ENCODE assay signal across 27 cellular contexts in the genomic region with DNA sequence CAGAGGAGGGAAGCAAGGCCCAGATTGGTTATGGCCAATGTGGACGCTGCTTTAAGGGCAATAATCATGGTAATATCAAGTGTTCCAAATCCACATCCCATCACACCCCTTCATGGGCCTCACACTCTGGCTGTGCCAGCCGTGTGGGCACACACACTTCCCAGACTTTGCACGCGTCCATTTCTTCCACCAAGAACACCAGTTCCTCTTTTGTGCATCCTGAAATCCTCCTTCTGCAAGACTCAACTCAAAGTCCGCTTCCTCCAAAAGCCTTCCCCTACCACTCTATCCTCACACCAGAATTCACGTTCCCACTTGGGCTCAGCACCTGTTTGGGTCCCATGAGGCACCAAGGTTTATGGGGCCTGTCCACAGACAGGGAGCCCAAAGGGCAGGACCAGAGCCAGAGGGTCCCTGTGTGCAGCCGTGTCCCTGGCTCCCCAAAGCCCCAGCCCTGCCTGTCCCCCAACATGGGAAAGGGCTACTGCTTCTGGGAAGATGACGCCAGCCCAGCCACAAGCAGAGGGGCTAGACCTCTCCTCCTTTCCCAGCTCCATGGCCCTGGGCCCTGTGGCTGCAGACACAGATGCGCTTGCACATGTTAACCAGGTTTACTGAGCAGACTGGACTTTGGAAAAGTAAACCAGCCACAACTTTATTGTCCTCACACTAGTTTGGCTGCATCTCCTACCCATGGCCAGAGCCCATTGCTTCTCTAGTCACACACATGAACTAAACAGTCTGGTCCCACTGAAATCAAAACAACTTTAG. TPM values are rescaled to one million over a fixed set of nuclear protein-coding genes. Genes with fewer than 3 reads are reported as not detected.
"Had no signal": no experiment of that assay in that cellular context is flagged by ENCODE, and none has a peak within 500 bp of the region (broad histone marks: within the 10 kb centered on the region; RNA-seq: fewer than 3 reads in every experiment).

No MANE protein-coding gene starts in this region.

- ATAC-seq: activated CD8-positive, alpha-beta memory T cell treated with anti-CD3 and anti-CD28 coated beads, Interleukin-2, amount 10 ng/mL, durations not matched to agents 7 days and 5 days; activated CD8-positive, alpha-beta T cell treated with anti-CD3 and anti-CD28 coated beads for 36 hours; activated naive CD8-positive, alpha-beta T cell treated with anti-CD3 and anti-CD28 coated beads, Interleukin-2, amount 50 U/mL, for 24 hours; body of pancreas; left lung; natural killer cell treated with Interleukin-12 subunit alpha and Interleukin-12 subunit beta and Interleukin-15 and Interleukin-18, amount 100 ng/mL, for 72 hours; right cardiac atrium had no signal

- H2AFZ ChIP-seq: parathyroid adenoma had no signal

- H3K27ac Mint-ChIP-seq: activated CD4-positive, alpha-beta T cell treated with anti-CD3 and anti-CD28 coated beads, Interleukin-2, amount 10 ng/mL, durations not matched to agents 7 days and 5 days; activated CD8-positive, alpha-beta memory T cell treated with anti-CD3 and anti-CD28 coated beads, Interleukin-2, amount 10 ng/mL, durations not matched to agents 7 days and 5 days; activated CD8-positive, alpha-beta T cell treated with anti-CD3 and anti-CD28 coated beads for 36 hours; activated naive CD4-positive, alpha-beta T cell treated with anti-CD3 and anti-CD28 coated beads, Interleukin-2, amount 10 ng/mL, durations not matched to agents 7 days and 5 days; activated naive CD8-positive, alpha-beta T cell treated with anti-CD3 and anti-CD28 coated beads, Interleukin-2, amount 50 U/mL, for 24 hours; dendritic cell treated with granulocyte-macrophage colony-stimulating factor and Interleukin-4, amounts not matched to agents 40 ng/mL and 50 ng/mL, for 4 days; natural killer cell treated with Interleukin-12 subunit alpha and Interleukin-12 subunit beta and Interleukin-15 and Interleukin-18, amount 100 ng/mL, for 72 hours; stimulated activated naive CD8-positive, alpha-beta T cell treated with anti-CD3 and anti-CD28 coated beads, Interleukin-15, Interleukin-2, amounts not matched to agents 100 ng/mL and 50 ng/mL, for 24 hours had no signal

- H3K27me3 ChIP-seq: body of pancreas, left lung, tibial nerve had no signal

- H3K36me3 ChIP-seq: left lung, tibial nerve had no signal

- H3K4me1 Mint-ChIP-seq: activated naive CD4-positive, alpha-beta T cell treated with anti-CD3 and anti-CD28 coated beads, Interleukin-2, amount 10 ng/mL, durations not matched to agents 7 days and 5 days; activated naive CD8-positive, alpha-beta T cell treated with anti-CD3 and anti-CD28 coated beads, Interleukin-2, amount 50 U/mL, for 24 hours had no signal

- DNase-seq: activated CD4-positive, alpha-beta T cell treated with anti-CD3 and anti-CD28 coated beads, Interleukin-2, amount 10 ng/mL, durations not matched to agents 7 days and 5 days; activated CD4-positive, CD25-positive, alpha-beta regulatory T cell treated with anti-CD3 and anti-CD28 coated beads, Interleukin-2, amount 50 U/mL, for 72 hours; activated CD8-positive, alpha-beta memory T cell treated with anti-CD3 and anti-CD28 coated beads, Interleukin-2, amount 10 ng/mL, durations not matched to agents 7 days and 5 days; activated CD8-positive, alpha-beta T cell treated with anti-CD3 and anti-CD28 coated beads for 36 hours; activated effector memory CD4-positive, alpha-beta T cell treated with anti-CD3 and anti-CD28 coated beads, Interleukin-2, amount 50 U/mL, for 16 hours; activated naive CD4-positive, alpha-beta T cell treated with anti-CD3 and anti-CD28 coated beads, Interleukin-2, amount 10 ng/mL, durations not matched to agents 7 days and 5 days; activated naive CD8-positive, alpha-beta T cell treated with anti-CD3 and anti-CD28 coated beads, Interleukin-2, amount 50 U/mL, for 24 hours; activated T-cell treated with anti-CD3 and anti-CD28 coated beads for 4 hours; body of pancreas; effector CD8-positive, alpha-beta T cell; erythroblast; foreskin fibroblast; kidney; left lung; right cardiac atrium; stimulated activated CD4-positive, alpha-beta T cell treated with anti-CD3 and anti-CD28 coated beads, Interleukin-1b, Interleukin-23, amount 100 ng/mL, for 48 hours; substantia nigra; T-helper 2 cell had no signal

- H3K79me2 ChIP-seq: parathyroid adenoma had no signal

- H3K9me3 ChIP-seq: body of pancreas, left lung had no signal

- H3K27me3 Mint-ChIP-seq: activated CD4-positive, alpha-beta T cell treated with anti-CD3 and anti-CD28 coated beads, Interleukin-2, amount 10 ng/mL, durations not matched to agents 7 days and 5 days; activated CD8-positive, alpha-beta memory T cell treated with anti-CD3 and anti-CD28 coated beads, Interleukin-2, amount 10 ng/mL, durations not matched to agents 7 days and 5 days; activated CD8-positive, alpha-beta T cell treated with anti-CD3 and anti-CD28 coated beads for 36 hours; activated naive CD8-positive, alpha-beta T cell treated with anti-CD3 and anti-CD28 coated beads, Interleukin-2, amount 50 U/mL, for 24 hours; dendritic cell treated with granulocyte-macrophage colony-stimulating factor and Interleukin-4, amounts not matched to agents 40 ng/mL and 50 ng/mL, for 4 days; stimulated activated naive CD8-positive, alpha-beta T cell treated with anti-CD3 and anti-CD28 coated beads, Interleukin-15, Interleukin-2, amounts not matched to agents 100 ng/mL and 50 ng/mL, for 24 hours had no signal

- H3K36me3 Mint-ChIP-seq: activated naive CD4-positive, alpha-beta T cell treated with anti-CD3 and anti-CD28 coated beads, Interleukin-2, amount 10 ng/mL, durations not matched to agents 7 days and 5 days; natural killer cell treated with Interleukin-12 subunit alpha and Interleukin-12 subunit beta and Interleukin-15 and Interleukin-18, amount 100 ng/mL, for 72 hours had no signal

- H3K4me3 Mint-ChIP-seq: activated CD4-positive, alpha-beta T cell treated with anti-CD3 and anti-CD28 coated beads, Interleukin-2, amount 10 ng/mL, durations not matched to agents 7 days and 5 days; activated CD8-positive, alpha-beta memory T cell treated with anti-CD3 and anti-CD28 coated beads, Interleukin-2, amount 10 ng/mL, durations not matched to agents 7 days and 5 days; activated CD8-positive, alpha-beta T cell treated with anti-CD3 and anti-CD28 coated beads for 36 hours; activated naive CD4-positive, alpha-beta T cell treated with anti-CD3 and anti-CD28 coated beads, Interleukin-2, amount 10 ng/mL, durations not matched to agents 7 days and 5 days; activated naive CD8-positive, alpha-beta T cell treated with anti-CD3 and anti-CD28 coated beads, Interleukin-2, amount 50 U/mL, for 24 hours; dendritic cell treated with granulocyte-macrophage colony-stimulating factor and Interleukin-4, amounts not matched to agents 40 ng/mL and 50 ng/mL, for 4 days; natural killer cell treated with Interleukin-12 subunit alpha and Interleukin-12 subunit beta and Interleukin-15 and Interleukin-18, amount 100 ng/mL, for 72 hours; stimulated activated naive CD8-positive, alpha-beta T cell treated with anti-CD3 and anti-CD28 coated beads, Interleukin-15, Interleukin-2, amounts not matched to agents 100 ng/mL and 50 ng/mL, for 24 hours had no signal

- H3K4me1 ChIP-seq: body of pancreas, parathyroid adenoma had no signal

- H3K27ac ChIP-seq: body of pancreas, left lung, parathyroid adenoma, tibial nerve, VCaP had no signal

- H3K4me3 ChIP-seq: body of pancreas, left lung, tibial nerve had no signal

- H3K9me3 Mint-ChIP-seq: activated CD4-positive, alpha-beta T cell treated with anti-CD3 and anti-CD28 coated beads, Interleukin-2, amount 10 ng/mL, durations not matched to agents 7 days and 5 days; activated CD8-positive, alpha-beta T cell treated with anti-CD3 and anti-CD28 coated beads for 36 hours; activated naive CD4-positive, alpha-beta T cell treated with anti-CD3 and anti-CD28 coated beads, Interleukin-2, amount 10 ng/mL, durations not matched to agents 7 days and 5 days; activated naive CD8-positive, alpha-beta T cell treated with anti-CD3 and anti-CD28 coated beads, Interleukin-2, amount 50 U/mL, for 24 hours; dendritic cell treated with granulocyte-macrophage colony-stimulating factor and Interleukin-4, amounts not matched to agents 40 ng/mL and 50 ng/mL, for 4 days; natural killer cell treated with Interleukin-12 subunit alpha and Interleukin-12 subunit beta and Interleukin-15 and Interleukin-18, amount 100 ng/mL, for 72 hours; stimulated activated naive CD8-positive, alpha-beta T cell treated with anti-CD3 and anti-CD28 coated beads, Interleukin-15, Interleukin-2, amounts not matched to agents 100 ng/mL and 50 ng/mL, for 24 hours had no signal

RNA-seq across cellular contexts. Expression of a gene that starts 20.3 kb away (rescaled TPM):
- total RNA-seq: body of pancreas, chondrocyte, fibroblast of lung, skeletal muscle tissue had no signal
- polyA plus RNA-seq: fibroblast of lung had no signal

RNA-seq across cellular contexts. Expression of a gene that starts 44.7 kb away (rescaled TPM):
- total RNA-seq: natural killer cell treated with Interleukin-12 subunit alpha and Interleukin-12 subunit beta and Interleukin-15 and Interleukin-18, amount 100 ng/mL, for 72 hours had no signal
- polyA plus RNA-seq: fibroblast of lung had no signal
